Comparison of ENCODE assay signal across 8 cellular contexts in genomic region chr10:111179514-111179913, GRCh38.
"Had no signal": no experiment of that assay in that cellular context is flagged by ENCODE, and none has a peak within 500 bp of the region (broad histone marks: within the 10 kb centered on the region; RNA-seq: fewer than 3 reads in every experiment).

No MANE protein-coding gene starts in this region.

- H3K4me1 Mint-ChIP-seq: IgD-negative memory B cell had no signal

- H3K27me3 Mint-ChIP-seq: IgD-negative memory B cell had no signal

- H3K27ac Mint-ChIP-seq: IgD-negative memory B cell had no signal

- H3K4me3 Mint-ChIP-seq: IgD-negative memory B cell had no signal

- DNase-seq: IMR-90, KBM-7, KG1 had no signal

- ATAC-seq: HepG2 had no signal

- H3K4me2 ChIP-seq: KMS-11 had no signal

- H3K36me3 Mint-ChIP-seq: IgD-negative memory B cell had no signal

- H3K27ac ChIP-seq: HL-60, KMS-11 had no signal

- H3K9ac ChIP-seq: KMS-11 had no signal

- FAIRE-seq: HepG2, HTR-8/SVneo had no signal
